ENCODE assay signal across 8 cellular contexts in the genomic region with DNA sequence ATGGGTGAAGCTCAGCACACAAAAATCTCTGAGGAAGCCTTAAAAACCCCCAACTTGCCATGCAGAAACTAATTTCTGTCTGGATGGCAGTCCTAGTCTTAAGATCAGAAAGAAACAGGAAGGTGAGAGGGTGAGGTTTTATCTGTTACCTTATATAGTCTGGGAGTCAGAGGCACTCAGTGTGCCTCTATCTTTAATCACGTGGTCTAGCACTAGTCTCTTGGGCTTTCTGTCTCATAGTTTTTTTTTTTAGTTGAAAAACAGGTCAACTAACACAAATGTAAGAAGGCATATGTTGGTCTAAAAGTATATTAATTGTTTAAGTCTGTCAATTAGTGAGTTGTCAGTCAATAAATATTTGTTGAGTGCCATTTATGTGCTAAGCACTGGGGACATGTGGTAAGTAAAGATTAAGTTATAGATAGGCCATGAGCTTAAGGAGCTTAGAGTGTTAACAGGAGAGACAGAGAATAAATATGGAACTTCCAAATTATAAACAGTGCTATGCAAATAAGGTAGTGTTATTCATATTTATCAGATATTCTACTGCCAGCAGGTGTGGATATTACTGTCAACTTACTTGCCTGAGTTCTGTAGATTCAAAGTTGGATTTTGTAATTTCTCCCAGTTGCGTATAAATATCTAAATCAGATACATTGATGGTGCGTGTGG. TPM values are rescaled to one million over a fixed set of nuclear protein-coding genes. Genes with fewer than 3 reads are reported as not detected.
DNase-seq lines count a peak whose midpoint lies in the region; ATAC-seq, FAIRE-seq and TF ChIP-seq lines count a peak whose summit lies in the region.

No MANE protein-coding gene starts in this region.

- H3K27me3 ChIP-seq in HepG2 (ENCODE audit: control insufficient read depth in 1 of 2, insufficient read depth in 2 of 2, low read length in 2 of 2) (no peaks in the 10 kb centered on the region), PC-9 (ENCODE audit: insufficient read depth, low read depth) (no peaks in the 10 kb centered on the region)

- H3K9me2 ChIP-seq in PC-9 (ENCODE audit: insufficient read depth): no peaks in the 10 kb centered on the region

- ATAC-seq in GM18508 (IDR thresholded peaks at IDR 0.05; ENCODE audit: insufficient read depth, unreplicated experiment): peak; percentile 53
- ATAC-seq in GM21529 (IDR thresholded peaks at IDR 0.05; ENCODE audit: unreplicated experiment): peak; percentile 80
- ATAC-seq in HG03520 (IDR thresholded peaks at IDR 0.05; ENCODE audit: unreplicated experiment): peak; percentile 61
- no peak for ATAC-seq in HepG2

- H2AFZ ChIP-seq in HepG2 (ENCODE audit: low read length) (no peak overlapping the region), PC-9 (no peak overlapping the region)

- FAIRE-seq in H54 (lab: Jason Lieb, UNC) (no peak), HepG2 (lab: Jason Lieb, UNC) (no peak)

- H3F3A ChIP-seq in PC-9 (ENCODE audit: insufficient read depth, low read depth): no peaks in the 10 kb centered on the region

- H3K4me1 ChIP-seq in HepG2 (ENCODE audit: insufficient read depth, low read length) (no peaks in the 10 kb centered on the region), PC-9 (replicated peaks; ENCODE audit: insufficient read depth) (no peaks in the 10 kb centered on the region)

- H3K36me3 ChIP-seq in HepG2 (replicated peaks in 1 of 2; ENCODE audit: control insufficient read depth in 1 of 2, insufficient read depth in 2 of 2, low read length in 2 of 2): no peaks in the 10 kb centered on the region
- no peaks in the 10 kb centered on the region for H3K36me3 ChIP-seq in PC-9 (ENCODE audit: low read depth)

- H4K20me1 ChIP-seq in HepG2 (ENCODE audit: insufficient read depth, low read length) (no peaks in the 10 kb centered on the region), PC-9 (ENCODE audit: insufficient read depth) (no peaks in the 10 kb centered on the region)

- TF ChIP-seq CTCF in HepG2 (CRISPR knock-in tag; IDR thresholded peaks at IDR 0.05): no peak
- no peak for TF ChIP-seq CTCF in PC-9 (conservative IDR thresholded peaks at IDR 0.05)

- H3K4me2 ChIP-seq in HepG2 (ENCODE audit: low read depth, low read length) (no peak overlapping the region), PC-9 (no peak overlapping the region)

- H3K9ac ChIP-seq in HepG2 (ENCODE audit: insufficient read depth, low read depth, low read length): no peak overlapping the region

- no peak for TF ChIP-seq RAD21 in HepG2 (CRISPR knock-in tag; IDR thresholded peaks at IDR 0.05)

- CTCF ChIA-PET in HepG2 (lab: Yijun Ruan, JAX; ENCODE audit: low intra/inter-chr PET ratio, low total read pairs): no interaction called here
- CTCF ChIA-PET in PC-9 (lab: Charles Lee): no interaction called here

- 26% methylated on average over 3 of the region's 3 CpGs for WGBS in HepG2 (ENCODE audit: low lambda C conversion rate)

- POLR2A ChIA-PET in HepG2 (lab: Yijun Ruan, JAX) (no interaction called here), PC-9 (lab: Charles Lee; ENCODE audit: unreplicated experiment) (no interaction called here)

- TF ChIP-seq POLR2A in H54 (IDR thresholded peaks at IDR 0.05; ENCODE audit: low read depth, low read length): no peak
- no peak for TF ChIP-seq POLR2A in HepG2 (IDR thresholded peaks at IDR 0.05; ENCODE audit: insufficient read depth in 1 of 2, low read depth in 2 of 2, low read length in 2 of 2)

- no peak for TF ChIP-seq EP300 in HepG2 (IDR thresholded peaks at IDR 0.05; ENCODE audit: low read depth in 2 of 2, low read length in 2 of 2)
- TF ChIP-seq EP300 in HepG2 (CRISPR knock-in tag; IDR thresholded peaks at IDR 0.05; ENCODE audit: borderline replicate concordance): no peak

- no peaks in the 10 kb centered on the region for H3K9me3 ChIP-seq in HepG2 (ENCODE audit: low read length)
- no peaks in the 10 kb centered on the region for H3K9me3 ChIP-seq in PC-9 (ENCODE audit: insufficient read depth, low read depth)

- in situ Hi-C loops in HepG2 (cut with HindIII; ENCODE audit: extremely low pct_ligation_motif_present, low pct_unique_long_range_greater_than_20kb): no loop called here

- DNase-seq in germinal center (ENCODE audit: low spot score) (peak; percentile 56), H54 (ENCODE audit: insufficient read length, low spot score) (no peak), HepG2 (ENCODE audit: low spot score) (no peak), PC-9 (no peak)
- DNase-seq in activated CD4-positive, alpha-beta T cell treated with anti-CD3 and anti-CD28 coated beads, Interleukin-2, amount 50 U/mL, for 48 hours: no peak

- H3K79me2 ChIP-seq in HepG2 (ENCODE audit: insufficient read depth, low read length) (no peaks in the 10 kb centered on the region), PC-9 (ENCODE audit: low read depth) (no peaks in the 10 kb centered on the region)

- BruUV-seq in HepG2 (replicated peaks; lab: Mats Ljungman, UMichigan) (no TSS peak), PC-9 (replicated peaks; lab: Mats Ljungman, UMichigan) (no TSS peak)

- H3K4me3 ChIP-seq in HepG2 (replicated peaks in 1 of 3; ENCODE audit: insufficient read depth in 1 of 3, low read depth in 2 of 3, low read length in 3 of 3) (no peak overlapping the region), PC-9 (no peak overlapping the region)

- H3K27ac ChIP-seq in HepG2 (ENCODE audit: extremely low read length, insufficient read depth, low read length) (no peak overlapping the region), PC-9 (no peak overlapping the region)

- intact Hi-C loops in HepG2 (cut with micrococcal nuclease; ENCODE audit: unreplicated experiment): no loop called here
- intact Hi-C loops in PC-9 (cut with micrococcal nuclease; ENCODE audit: unreplicated experiment): no loop called here

TF ChIP-seq in HepG2, 621 proteins besides CTCF, POLR2A, EP300 and RAD21:
- no peak for TF ChIP-seq ZFX (CRISPR knock-in tag; IDR thresholded peaks at IDR 0.05; ENCODE audit: low read depth)
- TF ChIP-seq ZNF451 (CRISPR knock-in tag; IDR thresholded peaks at IDR 0.05): no peak

RNA-seq across cellular contexts. Expression of a gene that starts 6.9 kb away (rescaled TPM):
- total RNA-seq in HepG2 (2016; rRNA removed; fragmentation: Illumina TruSeq; extraction: Trizol) (not detected in 2 replicates), PC-9 (2021) (0.13 and 0.31 TPM in 2 replicates)
- total RNA-seq in HepG2 (2016; cell fraction: cytosol; rRNA removed; fragmentation: Illumina TruSeq; extraction: Trizol; ENCODE audit: low read depth): not detected in 2 replicates
- total RNA-seq in HepG2 (2016; cell fraction: insoluble cytoplasmic fraction; rRNA removed; fragmentation: Illumina TruSeq; extraction: Trizol): not detected in 2 replicates
- total RNA-seq in HepG2 (2016; cell fraction: membrane; rRNA removed; fragmentation: Illumina TruSeq; extraction: Trizol): not detected in 2 replicates
- not detected in 2 replicates for total RNA-seq in HepG2 (2016; cell fraction: nucleus; rRNA removed; fragmentation: Illumina TruSeq; extraction: Trizol)
- polyA plus RNA-seq in HepG2 (2011; rRNA removed): not detected in 2 replicates
- polyA plus RNA-seq in HepG2 (2011; cell fraction: cytosol; rRNA removed): not detected in 2 replicates
- not detected in 2 replicates for polyA plus RNA-seq in HepG2 (2011; cell fraction: nucleus; rRNA removed)
- polyA plus RNA-seq in HepG2 (2012): not detected in 2 replicates
- polyA plus RNA-seq in HepG2 (2016; cell fraction: cytosol; fragmentation: Illumina TruSeq; extraction: Trizol; ENCODE audit: low read depth): not detected in 2 replicates
- not detected in 2 replicates for polyA plus RNA-seq in HepG2 (2016; cell fraction: insoluble cytoplasmic fraction; fragmentation: Illumina TruSeq; extraction: Trizol; ENCODE audit: low read depth)
- not detected in 2 replicates for polyA plus RNA-seq in HepG2 (2016; cell fraction: membrane; fragmentation: Illumina TruSeq; extraction: Trizol; ENCODE audit: low read depth)
- polyA plus RNA-seq in HepG2 (2016; cell fraction: nucleus; fragmentation: Illumina TruSeq; extraction: Trizol; ENCODE audit: insufficient read depth, low read depth): not detected in 2 replicates
- 0.80 TPM in 1 of 2 replicates, not detected in the other for polyA minus RNA-seq in HepG2 (2011; rRNA and poly(A)+ RNA removed; ENCODE audit: low replicate concordance)
- not detected in 2 replicates for polyA minus RNA-seq in HepG2 (2011; cell fraction: cytosol; rRNA and poly(A)+ RNA removed)
- not detected in 2 replicates for polyA minus RNA-seq in HepG2 (2011; cell fraction: nucleus; rRNA and poly(A)+ RNA removed)
